ENCODE assay signal across 9 cellular contexts in the genomic region with DNA sequence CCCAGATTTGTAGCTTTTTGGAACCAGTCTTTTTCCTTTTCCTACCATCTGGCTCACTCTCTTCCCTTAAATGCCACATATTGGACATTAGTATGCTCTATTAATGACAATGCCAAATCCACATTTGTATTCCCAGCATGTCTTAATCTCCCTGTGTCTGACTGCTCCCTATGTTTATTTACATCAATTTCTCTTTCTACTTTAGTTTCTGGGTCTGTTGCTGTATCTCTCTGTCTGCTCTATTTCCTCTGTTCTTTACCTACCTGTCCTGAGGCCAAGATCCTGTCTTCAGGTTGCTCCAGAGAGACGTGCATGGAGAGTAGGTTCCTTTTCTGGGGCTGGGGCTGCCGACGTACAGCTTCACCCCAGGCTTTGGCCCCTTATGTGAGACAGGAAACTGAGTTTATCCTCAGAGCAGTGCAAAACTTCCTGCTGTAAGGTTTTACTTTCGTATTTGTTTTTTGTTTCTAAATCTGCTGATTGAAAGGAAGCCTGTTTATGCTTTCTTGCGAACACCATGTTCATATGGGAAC. TPM values are rescaled to one million over a fixed set of nuclear protein-coding genes. Genes with fewer than 3 reads are reported as not detected.
DNase-seq lines count a peak whose midpoint lies in the region; ATAC-seq lines count a peak whose summit lies in the region.
"Had no signal": no experiment of that assay in that cellular context is flagged by ENCODE, and none has a peak within 500 bp of the region (broad histone marks: within the 10 kb centered on the region; RNA-seq: fewer than 3 reads in every experiment).

No MANE protein-coding gene starts in this region.

- ATAC-seq in GM18519 (IDR thresholded peaks at IDR 0.05; ENCODE audit: low FRiP score, unreplicated experiment) = peak; percentile 71
- peak; percentile 84 for ATAC-seq in HG02759 (IDR thresholded peaks at IDR 0.05; ENCODE audit: unreplicated experiment)

- DNase-seq in T-helper 1 cell = peak in 3 of 5 donors; percentile 32 to 84 (median 33)
- peak; percentile 32 for DNase-seq in effector CD4-positive, alpha-beta T cell
- peak in 5 of 6 experiments; percentile 6 to 65 (median 60) for DNase-seq in stimulated activated naive CD4-positive, alpha-beta T cell (lab: John Stamatoyannopoulos, UW)
- DNase-seq in DMS153 (lab: John Stamatoyannopoulos, UW) = no peak
- DNase-seq in NCI-H748 treated with DMSO at 0.1 percent for 48 hours (lab: John Stamatoyannopoulos, UW) = no peak
- no peak for DNase-seq in occipital lobe (lab: John Stamatoyannopoulos, UW)

RNA-seq across cellular contexts. Expression of gene OR2AG2, which starts 25.6 kb away (rescaled TPM):
- 0.47 TPM for total RNA-seq in occipital lobe
- total RNA-seq: M059J had no signal

RNA-seq across cellular contexts. Expression of gene OR2AG1, which starts 36.7 kb away (rescaled TPM):
- not detected for total RNA-seq in occipital lobe
- total RNA-seq: M059J had no signal

RNA-seq across cellular contexts. Expression of gene OR6A2, which starts 53.3 kb away (rescaled TPM):
- 0.47 TPM for total RNA-seq in occipital lobe
- total RNA-seq: M059J had no signal

Comparison
In these comparisons a context has a peak if more than half of its experiments do, and no peak if none do; other contexts are left out.
1. DNase-seq: peak in T-helper 1 cell (3 of 5), effector CD4-positive, alpha-beta T cell (single experiment) and stimulated activated naive CD4-positive, alpha-beta T cell (5 of 6); none in DMS153 (single experiment), NCI-H748 treated with DMSO at 0.1 percent for 48 hours (single experiment) and occipital lobe (single experiment).